1 cellular context compared by ENCODE assay signal in genomic region chr10:46317889-46318288, GRCh38.
TF ChIP-seq lines count a peak whose summit lies in the region.

No MANE protein-coding gene starts in this region.

TF ChIP-seq in GM23338, 12 proteins besides CTCF, POLR2A, EP300 and RAD21 (continued from another document):
- no peak for TF ChIP-seq REST (IDR thresholded peaks at IDR 0.05; ENCODE audit: unreplicated experiment)
- TF ChIP-seq EZH2phosphoT487 (IDR thresholded peaks at IDR 0.05; ENCODE audit: unreplicated experiment): no peak
- no peak for TF ChIP-seq POLR2AphosphoS5 (IDR thresholded peaks at IDR 0.05; ENCODE audit: low read depth)
- no peak for TF ChIP-seq EZH2 (IDR thresholded peaks at IDR 0.05; ENCODE audit: low read depth, unreplicated experiment)
- no peak for TF ChIP-seq ZNF462 (CRISPR knock-in tag; IDR thresholded peaks at IDR 0.05)
- no peak for TF ChIP-seq NANOG (IDR thresholded peaks at IDR 0.05; ENCODE audit: borderline replicate concordance)
- TF ChIP-seq CREB1 (CRISPR knock-in tag; IDR thresholded peaks at IDR 0.05; ENCODE audit: low read depth): no peak
- no peak for TF ChIP-seq JUNB (IDR thresholded peaks at IDR 0.05; ENCODE audit: unreplicated experiment)
- TF ChIP-seq ETS1 (IDR thresholded peaks at IDR 0.05): no peak
- no peak for TF ChIP-seq ZNF331 (CRISPR knock-in tag; IDR thresholded peaks at IDR 0.05; ENCODE audit: low read depth)
- TF ChIP-seq ZNF114 (CRISPR knock-in tag; IDR thresholded peaks at IDR 0.05): no peak
TF ChIP-seq in GM23338: peak in this region for 0.
